ENCODE assay signal across 17 cellular contexts in the genomic region with DNA sequence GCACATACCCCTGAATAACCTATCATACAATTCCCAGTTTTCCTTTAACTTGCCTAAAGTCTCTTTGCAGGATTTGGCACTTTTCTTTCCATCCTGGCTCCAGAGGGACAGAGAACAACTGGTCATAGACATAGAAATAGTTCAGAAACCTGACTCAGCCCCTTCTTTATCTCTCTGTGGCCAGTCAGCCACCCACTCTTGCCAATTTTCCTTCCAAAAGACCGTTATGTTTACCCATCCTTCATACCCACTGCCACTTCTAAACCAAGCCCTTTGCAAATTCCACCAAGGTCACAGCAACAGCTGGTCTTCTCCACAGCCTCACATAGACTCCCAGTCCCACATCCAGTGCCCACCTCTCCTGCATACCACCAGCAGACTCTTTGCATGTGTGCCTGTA.
A peak's percentile ranks its signal among the peaks of the same experiment; 100 is the strongest.
DNase-seq lines count a peak whose midpoint lies in the region; ATAC-seq and TF ChIP-seq lines count a peak whose summit lies in the region.
"Had no signal": no experiment of that assay in that cellular context is flagged by ENCODE, and none has a peak within 500 bp of the region (broad histone marks: within the 10 kb centered on the region; RNA-seq: fewer than 3 reads in every experiment).

No MANE protein-coding gene starts in this region.

- no peak overlapping the region for H3K27ac ChIP-seq in right atrium auricular region
- H3K27ac ChIP-seq in aorta (ENCODE audit: low read depth in 1 of 2, low read length in 2 of 2), result no peak overlapping the region
- H3K27ac ChIP-seq: HL-60 had no signal

- intact Hi-C loops in left cardiac atrium (cut with DNase I) (loop anchor here in 1 of 2 donors (10.0 kb wide), 1 partner anchor 125 kb away; a partner anchor contains a TSS), aorta (cut with DNase I) (loop anchor here in 1 of 2 donors (10.0 kb wide), 1 partner anchor 265 kb away; no protein-coding TSS in a partner anchor)

- H3K4me3 ChIP-seq in right atrium auricular region (no peak overlapping the region), aorta (ENCODE audit: low read length in 2 of 2) (no peak overlapping the region)

- no peak for TF ChIP-seq CTCF in right atrium auricular region (IDR thresholded peaks at IDR 0.05)

- ATAC-seq in left cardiac atrium, result peak; percentile 27 to 75
- ATAC-seq in aorta (ENCODE audit: low FRiP score), result peak; percentile 84
- ATAC-seq in HG02870 (IDR thresholded peaks at IDR 0.05; ENCODE audit: unreplicated experiment), result no peak

- H3K4me1 ChIP-seq in right atrium auricular region, result no peaks in the 10 kb centered on the region
- H3K4me1 ChIP-seq in aorta (ENCODE audit: control insufficient read depth in 1 of 2, insufficient read depth in 2 of 2, low read length in 2 of 2), result no peaks in the 10 kb centered on the region

- DNase-seq in left cardiac atrium (no peak), right atrium auricular region (ENCODE audit: low spot score) (no peak), amniotic epithelial cell (ENCODE audit: low read depth) (peak; percentile 43), iris pigment epithelial cell (ENCODE audit: low read depth) (peak; percentile 47), aorta (no peak), COLO829 (ENCODE audit: low spot score) (no peak), hepatic stellate cell (ENCODE audit: low spot score) (no peak)
- DNase-seq: C1 segment of cervical spinal cord; DMS 273 treated with DMSO at 0.1 percent for 48 hours; H7; MV-4-11; NCI-H1417; NCI-H187 treated with DMSO at 0.1 percent for 48 hours; NK-92 treated with Interleukin-12 subunit alpha and Interleukin-12 subunit beta, amount 100 ng/mL, for 24 hours; RPMI8226 had no signal

- no peaks in the 10 kb centered on the region for H3K9me3 ChIP-seq in right atrium auricular region
- H3K9me3 ChIP-seq in aorta (ENCODE audit: control insufficient read depth, low read length), result no peaks in the 10 kb centered on the region

- WGBS in aorta, 2 donors, result 2 to 8% methylated on average over 1 of the region's 1 CpG

- H3K36me3 ChIP-seq in right atrium auricular region, result no peaks in the 10 kb centered on the region
- H3K36me3 ChIP-seq in aorta (ENCODE audit: control insufficient read depth in 1 of 2, insufficient read depth in 2 of 2, low read length in 1 of 2), result no peaks in the 10 kb centered on the region

- H3K27me3 ChIP-seq in right atrium auricular region (no peaks in the 10 kb centered on the region), aorta (ENCODE audit: control insufficient read depth in 1 of 2, insufficient read depth in 2 of 2, low read length in 1 of 2) (no peaks in the 10 kb centered on the region)

Comparison
In these comparisons a context has a peak if more than half of its experiments do, and no peak if none do; other contexts are left out.
1. DNase-seq: peak in amniotic epithelial cell (single experiment) and iris pigment epithelial cell (single experiment); none in left cardiac atrium (single experiment), right atrium auricular region (single experiment), aorta (0 of 2), COLO829 (single experiment) and hepatic stellate cell (single experiment).